3 cellular contexts compared by ENCODE assay signal in genomic region chr13:59398127-59398526, GRCh38.
TF ChIP-seq lines count a peak whose summit lies in the region.

No MANE protein-coding gene starts in this region.

TF ChIP-seq in HepG2, 621 proteins besides CTCF, POLR2A, EP300 and RAD21:
- TF ChIP-seq PATZ1 (CRISPR knock-in tag; IDR thresholded peaks at IDR 0.05) = no peak
- TF ChIP-seq ZSCAN21 (CRISPR knock-in tag; IDR thresholded peaks at IDR 0.05; ENCODE audit: borderline replicate concordance) = no peak

TF ChIP-seq in SK-N-SH, 30 proteins besides CTCF, POLR2A, EP300 and RAD21:
- TF ChIP-seq JUND (IDR thresholded peaks at IDR 0.05) = 0 out of 2 replicates have a peak, but pooled peaks have one; percentile 18
- 0 out of 2 replicates have a peak, but pooled peaks have one; percentile 7 for TF ChIP-seq FOXM1 (IDR thresholded peaks at IDR 0.05; ENCODE audit: low read depth)
- peak; percentile 21; the same call in 1 of the 2 replicates for TF ChIP-seq NFIC (IDR thresholded peaks at IDR 0.05; ENCODE audit: borderline replicate concordance)
- no peak for TF ChIP-seq USF1 (IDR thresholded peaks at IDR 0.05; ENCODE audit: borderline replicate concordance, low read depth)
- TF ChIP-seq MEF2A (IDR thresholded peaks at IDR 0.05; ENCODE audit: borderline replicate concordance, low read depth) = no peak
- peak; percentile 61 for TF ChIP-seq TCF12 (IDR thresholded peaks at IDR 0.05)
- TF ChIP-seq PBX3 (IDR thresholded peaks at IDR 0.05) = peak; percentile 76
- no peak for TF ChIP-seq MAX (IDR thresholded peaks at IDR 0.05; ENCODE audit: low read depth)
- TF ChIP-seq RXRA (IDR thresholded peaks at IDR 0.05; ENCODE audit: borderline replicate concordance, low read depth) = peak; percentile 8; the same call in 1 of the 2 replicates

TF ChIP-seq in endothelial cell of umbilical vein, 7 proteins besides CTCF, POLR2A, EP300 and RAD21:
- TF ChIP-seq POLR2AphosphoS5 (IDR thresholded peaks at IDR 0.05; ENCODE audit: insufficient read depth, low read depth, low read length) = no peak
- TF ChIP-seq GATA2 (IDR thresholded peaks at IDR 0.05; ENCODE audit: insufficient read depth, insufficient read length, low read depth, low read length) = peak; percentile 36
- TF ChIP-seq FOS (IDR thresholded peaks at IDR 0.05; ENCODE audit: borderline replicate concordance, insufficient read depth, low read length) = peak; percentile 19
